Comparison of ENCODE assay signal across 10 cellular contexts in genomic region chr13:100789481-100789880, GRCh38.
DNase-seq lines count a peak whose midpoint lies in the region; ATAC-seq and TF ChIP-seq lines count a peak whose summit lies in the region.
"Had no signal": no experiment of that assay in that cellular context is flagged by ENCODE, and none has a peak within 500 bp of the region (broad histone marks: within the 10 kb centered on the region; RNA-seq: fewer than 3 reads in every experiment).

No MANE protein-coding gene starts in this region.

- no peak overlapping the region for H3K4me3 Mint-ChIP-seq in effector memory CD8-positive, alpha-beta T cell
- H3K4me3 Mint-ChIP-seq in CD4-positive, alpha-beta memory T cell, result no peak overlapping the region
- H3K4me3 Mint-ChIP-seq: activated naive CD8-positive, alpha-beta T cell treated with anti-CD3 and anti-CD28 coated beads, Interleukin-2, amount 10 ng/mL, durations not matched to agents 7 days and 5 days had no signal

- WGBS in mesodermal cell (ENCODE audit: insufficient coverage in 2 of 2), 2 experiments, result 52% methylated on average over 2 of the region's 2 CpGs; no CpG with 5 or more reads in 1 of the 2 experiments

- peak overlapping the region; percentile 85 for H3K27ac ChIP-seq in mesodermal cell (ENCODE audit: low read depth, low read length, severe bottlenecking)
- no peak overlapping the region for H3K27ac ChIP-seq in CD4-positive, alpha-beta memory T cell (ENCODE audit: low read depth, low read length)

- H3K27me3 Mint-ChIP-seq in effector memory CD8-positive, alpha-beta T cell, result peaks cover 35 to 56% of the 10 kb centered on the region in 2 donors
- H3K27me3 Mint-ChIP-seq in CD4-positive, alpha-beta memory T cell, result peaks cover 26 to 29% of the 10 kb centered on the region in 2 donors

- H3K36me3 Mint-ChIP-seq in effector memory CD8-positive, alpha-beta T cell (ENCODE audit: insufficient read depth), result no peaks in the 10 kb centered on the region
- no peaks in the 10 kb centered on the region for H3K36me3 Mint-ChIP-seq in CD4-positive, alpha-beta memory T cell
- H3K36me3 Mint-ChIP-seq: activated naive CD8-positive, alpha-beta T cell treated with anti-CD3 and anti-CD28 coated beads, Interleukin-2, amount 10 ng/mL, durations not matched to agents 7 days and 5 days had no signal

- no peaks in the 10 kb centered on the region for H3K27me3 ChIP-seq in CD4-positive, alpha-beta memory T cell (ENCODE audit: insufficient read depth, low read length)

- H3K27ac Mint-ChIP-seq in effector memory CD8-positive, alpha-beta T cell, result no peak overlapping the region
- H3K27ac Mint-ChIP-seq in CD4-positive, alpha-beta memory T cell, result no peak overlapping the region
- H3K27ac Mint-ChIP-seq: activated naive CD8-positive, alpha-beta T cell treated with anti-CD3 and anti-CD28 coated beads, Interleukin-2, amount 10 ng/mL, durations not matched to agents 7 days and 5 days had no signal

- DNase-seq in DMS53 (lab: John Stamatoyannopoulos, UW) (peak; percentile 85), astrocyte of the cerebellum (ENCODE audit: low read depth) (peak; percentile 9), NCI-H146 treated with DMSO at 0.1 percent for 48 hours (lab: John Stamatoyannopoulos, UW; ENCODE audit: unreplicated experiment) (no peak), SIG-M5 (lab: John Stamatoyannopoulos, UW) (no peak)
- DNase-seq in effector memory CD8-positive, alpha-beta T cell, result no peak
- DNase-seq in CD4-positive, alpha-beta memory T cell, result no peak
- DNase-seq: activated naive CD8-positive, alpha-beta T cell treated with anti-CD3 and anti-CD28 coated beads, Interleukin-2, amount 10 ng/mL, durations not matched to agents 7 days and 5 days; left cardiac atrium had no signal

- ATAC-seq in HG03432 (IDR thresholded peaks at IDR 0.05; ENCODE audit: unreplicated experiment), result peak; percentile 6
- ATAC-seq in effector memory CD8-positive, alpha-beta T cell (replicated peaks), result no peak

- no peaks in the 10 kb centered on the region for H3K9me3 Mint-ChIP-seq in effector memory CD8-positive, alpha-beta T cell
- peaks cover 2 to 35% (median 13%) of the 10 kb centered on the region in 8 donors for H3K9me3 Mint-ChIP-seq in CD4-positive, alpha-beta memory T cell

- H3K4me1 Mint-ChIP-seq in effector memory CD8-positive, alpha-beta T cell (ENCODE audit: low read depth in 2 of 2), result no peaks in the 10 kb centered on the region
- no peaks in the 10 kb centered on the region for H3K4me1 Mint-ChIP-seq in CD4-positive, alpha-beta memory T cell
- H3K4me1 Mint-ChIP-seq: activated naive CD8-positive, alpha-beta T cell treated with anti-CD3 and anti-CD28 coated beads, Interleukin-2, amount 10 ng/mL, durations not matched to agents 7 days and 5 days had no signal

- CTCF ChIA-PET in CD4-positive, alpha-beta memory T cell (lab: Charles Lee; ENCODE audit: partially characterized antibody), result no interaction called here

- POLR2A ChIA-PET in CD4-positive, alpha-beta memory T cell (lab: Charles Lee; ENCODE audit: partially characterized antibody), result no interaction called here

- TF ChIP-seq CTCF in astrocyte of the cerebellum (IDR thresholded peaks at IDR 0.05; ENCODE audit: low read depth, low read length, missing control alignments), result no peak

- H3K4me1 ChIP-seq in mesodermal cell (ENCODE audit: control insufficient read depth, insufficient read depth, low read length, poor library complexity, severe bottlenecking), result peaks cover 5% of the 10 kb centered on the region
- H3K4me1 ChIP-seq in CD4-positive, alpha-beta memory T cell (ENCODE audit: insufficient read depth, low read length), result no peaks in the 10 kb centered on the region

- H3K4me3 ChIP-seq in astrocyte of the cerebellum (ENCODE audit: low read depth, low read length) (no peak overlapping the region), mesodermal cell (ENCODE audit: extremely low read depth, insufficient read depth, low read length, poor library complexity, severe bottlenecking) (no peak overlapping the region)
- no peak overlapping the region for H3K4me3 ChIP-seq in CD4-positive, alpha-beta memory T cell (ENCODE audit: low read length in 2 of 2)

- peaks cover 11% of the 10 kb centered on the region for H3K9me3 ChIP-seq in mesodermal cell (ENCODE audit: control insufficient read depth, low read length)
- H3K9me3 ChIP-seq in CD4-positive, alpha-beta memory T cell (ENCODE audit: control insufficient read depth in 1 of 2, low read length in 2 of 2), result no peaks in the 10 kb centered on the region

- in situ Hi-C loops in astrocyte of the cerebellum (cut with HindIII; ENCODE audit: low sequenced_read_pairs), result no loop called here

- H3K36me3 ChIP-seq in mesodermal cell (ENCODE audit: control insufficient read depth, insufficient read depth, low read length), result no peaks in the 10 kb centered on the region
- H3K36me3 ChIP-seq in CD4-positive, alpha-beta memory T cell (ENCODE audit: insufficient read depth, low read length), result no peaks in the 10 kb centered on the region

- intact Hi-C loops in CD4-positive, alpha-beta memory T cell (cut with micrococcal nuclease), result no loop called here

Comparison
In these comparisons a context has a peak if more than half of its experiments do, and no peak if none do; other contexts are left out.
1. DNase-seq: peak in DMS53 (single experiment) and astrocyte of the cerebellum (single experiment); none in NCI-H146 treated with DMSO at 0.1 percent for 48 hours (single experiment), effector memory CD8-positive, alpha-beta T cell (0 of 3), CD4-positive, alpha-beta memory T cell (0 of 5) and SIG-M5 (single experiment).